ENCODE assay signal across 23 cellular contexts in genomic region chr6:101994521-101994920, GRCh38.
"Had no signal": no experiment of that assay in that cellular context is flagged by ENCODE, and none has a peak within 500 bp of the region (broad histone marks: within the 10 kb centered on the region; RNA-seq: fewer than 3 reads in every experiment).

No MANE protein-coding gene starts in this region.

- H3K79me2 ChIP-seq: parathyroid adenoma had no signal

- H3K4me1 ChIP-seq: neural progenitor cell, parathyroid adenoma, psoas muscle, right lobe of liver, sigmoid colon, stomach, tibial nerve, upper lobe of left lung, vagina had no signal

- H3K9me3 ChIP-seq: ovary, psoas muscle, right lobe of liver, sigmoid colon, stomach, thoracic aorta, thyroid gland, tibial nerve, upper lobe of left lung, vagina had no signal

- H3K4me2 ChIP-seq: neural progenitor cell had no signal

- H3K36me3 ChIP-seq: neural progenitor cell, ovary, right lobe of liver, sigmoid colon, stomach, thoracic aorta, thyroid gland, tibial nerve, upper lobe of left lung, vagina had no signal

- DNase-seq: occipital lobe; ovary; posterior cingulate gyrus; psoas muscle; right cardiac atrium; right lobe of liver; sigmoid colon; small intestine; stimulated activated CD4-positive, alpha-beta T cell treated with anti-CD3 and anti-CD28 coated beads, Interleukin-15, amount 100 ng/mL, for 24 hours; stimulated activated CD4-positive, alpha-beta T cell treated with anti-CD3 and anti-CD28 coated beads, Interleukin-2, amount 100 ng/mL, for 24 hours; stimulated activated CD4-positive, alpha-beta T cell treated with anti-CD3 and anti-CD28 coated beads, Interleukin-2, amount 100 ng/mL, for 48 hours; stimulated activated CD4-positive, alpha-beta T cell treated with anti-CD3 and anti-CD28 coated beads, Interleukin-4, amount 100 ng/mL, for 24 hours; stimulated activated naive B cell treated with anti-CD40 and anti-IgM and Interleukin-4, amounts not matched to agents 10 μg/mL and 1 μg/mL and 100 μg/mL, for 72 hours; stimulated activated naive CD4-positive, alpha-beta T cell treated with Interleukin-2 at 50 U/mL for 16 hours; stomach; thyroid gland; trophoblast cell; upper lobe of left lung had no signal

- H3K4me3 ChIP-seq: neural progenitor cell, ovary, psoas muscle, right lobe of liver, sigmoid colon, stomach, thoracic aorta, thyroid gland, tibial nerve, upper lobe of left lung, vagina had no signal

- H2AFZ ChIP-seq: neural progenitor cell, parathyroid adenoma had no signal

- H3K27ac ChIP-seq: neural progenitor cell, ovary, parathyroid adenoma, psoas muscle, right lobe of liver, sigmoid colon, stomach, thoracic aorta, thyroid gland, tibial nerve, upper lobe of left lung, vagina had no signal
